ENCODE assay signal across 2 cellular contexts in genomic region chr16:70621853-70622252, GRCh38. TPM values are rescaled to one million over a fixed set of nuclear protein-coding genes. Genes with fewer than 3 reads are reported as not detected.
"Had no signal": no experiment of that assay in that cellular context is flagged by ENCODE, and none has a peak within 500 bp of the region (broad histone marks: within the 10 kb centered on the region; RNA-seq: fewer than 3 reads in every experiment).

No MANE protein-coding gene starts in this region.

RNA-seq across cellular contexts. Expression of gene IL34, which starts 24.5 kb away (rescaled TPM):
- total RNA-seq: progenitor cell of endocrine pancreas, smooth muscle cell had no signal
